Comparison of ENCODE assay signal across 1 cellular context in the genomic region with DNA sequence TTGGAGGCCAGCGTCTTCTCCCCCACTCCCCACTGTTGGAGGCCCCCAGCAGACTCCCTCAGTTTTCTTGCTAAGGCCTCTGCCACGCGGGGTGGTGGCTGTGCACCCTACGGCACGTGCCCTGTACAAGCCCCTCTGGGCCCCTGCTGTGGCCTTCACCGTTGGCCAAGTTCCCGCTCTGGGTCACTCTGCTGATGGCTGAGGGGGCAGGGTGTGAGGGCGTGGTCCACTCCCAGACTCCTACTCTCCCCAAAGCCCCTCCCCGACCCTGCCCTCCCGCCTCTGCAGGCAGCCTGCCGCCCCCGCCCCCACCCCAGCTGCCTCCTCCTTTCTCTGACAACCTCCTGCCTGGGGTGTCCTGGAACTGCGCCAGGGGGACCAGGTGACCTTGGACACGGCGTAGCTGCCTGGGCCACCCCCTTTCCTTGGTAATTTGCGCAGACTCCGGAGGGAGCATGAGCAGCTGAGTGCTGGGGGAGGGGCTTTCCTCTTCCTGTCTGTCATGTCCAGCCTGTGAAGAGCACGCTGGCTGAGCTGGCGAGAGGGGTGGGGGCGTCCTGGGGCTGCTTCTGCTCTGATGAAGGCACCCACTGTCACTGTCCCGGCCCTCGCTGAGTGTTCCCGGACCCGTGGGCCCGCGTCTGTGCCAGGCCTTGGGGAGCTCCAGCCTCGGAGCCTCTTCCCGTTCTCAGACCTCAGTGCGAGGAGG.
TF ChIP-seq lines count a peak whose summit lies in the region.

No MANE protein-coding gene starts in this region.

TF ChIP-seq in HepG2, 621 proteins besides CTCF, POLR2A, EP300 and RAD21 (continued from another document):
- TF ChIP-seq, protein P1, sequence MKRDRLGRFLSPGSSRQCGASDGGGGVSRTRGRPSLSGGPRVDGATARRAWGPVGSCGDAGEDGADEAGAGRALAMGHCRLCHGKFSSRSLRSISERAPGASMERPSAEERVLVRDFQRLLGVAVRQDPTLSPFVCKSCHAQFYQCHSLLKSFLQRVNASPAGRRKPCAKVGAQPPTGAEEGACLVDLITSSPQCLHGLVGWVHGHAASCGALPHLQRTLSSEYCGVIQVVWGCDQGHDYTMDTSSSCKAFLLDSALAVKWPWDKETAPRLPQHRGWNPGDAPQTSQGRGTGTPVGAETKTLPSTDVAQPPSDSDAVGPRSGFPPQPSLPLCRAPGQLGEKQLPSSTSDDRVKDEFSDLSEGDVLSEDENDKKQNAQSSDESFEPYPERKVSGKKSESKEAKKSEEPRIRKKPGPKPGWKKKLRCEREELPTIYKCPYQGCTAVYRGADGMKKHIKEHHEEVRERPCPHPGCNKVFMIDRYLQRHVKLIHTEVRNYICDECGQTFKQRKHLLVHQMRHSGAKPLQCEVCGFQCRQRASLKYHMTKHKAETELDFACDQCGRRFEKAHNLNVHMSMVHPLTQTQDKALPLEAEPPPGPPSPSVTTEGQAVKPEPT (CRISPR knock-in tag; IDR thresholded peaks at IDR 0.05; ENCODE audit: low read depth): no peak
TF ChIP-seq in HepG2: peak in this region for 0.
